Comparison of ENCODE assay signal across 9 cellular contexts in genomic region chr21:34983680-34984086, GRCh38.
A peak's percentile ranks its signal among the peaks of the same experiment; 100 is the strongest.
DNase-seq lines count a peak whose midpoint lies in the region; ATAC-seq and TF ChIP-seq lines count a peak whose summit lies in the region.
"Had no signal": no experiment of that assay in that cellular context is flagged by ENCODE, and none has a peak within 500 bp of the region (broad histone marks: within the 10 kb centered on the region; RNA-seq: fewer than 3 reads in every experiment).

No MANE protein-coding gene starts in this region.

- H3K9me3 Mint-ChIP-seq in activated CD4-positive, alpha-beta memory T cell treated with anti-CD3 and anti-CD28 coated beads, Interleukin-2, amount 10 ng/mL, durations not matched to agents 7 days and 5 days, result no peaks in the 10 kb centered on the region
- no peaks in the 10 kb centered on the region for H3K9me3 Mint-ChIP-seq in immature natural killer cell
- H3K9me3 Mint-ChIP-seq in mesothelial cell of epicardium, result no peaks in the 10 kb centered on the region

- TF ChIP-seq CTCF in thyroid gland (IDR thresholded peaks at IDR 0.05) (no peak), mesothelial cell of epicardium (IDR thresholded peaks at IDR 0.05; ENCODE audit: unreplicated experiment) (no peak)

- no peaks in the 10 kb centered on the region for H3K9me3 ChIP-seq in thyroid gland

- ATAC-seq in esophagus mucosa, result no peak

- H3K27ac ChIP-seq in thyroid gland, result no peak overlapping the region
- H3K27ac ChIP-seq: VCaP had no signal

- H3K36me3 ChIP-seq in thyroid gland, result no peaks in the 10 kb centered on the region

- intact Hi-C loops in thyroid gland (cut with DNase I), result no loop called here

- H3K4me3 ChIP-seq in thyroid gland (replicated peaks in 1 of 3), result no peak overlapping the region

- peak overlapping the region; percentile 57 for H3K4me3 Mint-ChIP-seq in activated CD4-positive, alpha-beta memory T cell treated with anti-CD3 and anti-CD28 coated beads, Interleukin-2, amount 10 ng/mL, durations not matched to agents 7 days and 5 days
- H3K4me3 Mint-ChIP-seq in immature natural killer cell (peak overlapping the region; percentile 63 to 84 (median 72)), mesothelial cell of epicardium (no peak overlapping the region)

- H3K4me1 Mint-ChIP-seq in activated CD4-positive, alpha-beta memory T cell treated with anti-CD3 and anti-CD28 coated beads, Interleukin-2, amount 10 ng/mL, durations not matched to agents 7 days and 5 days, result peaks cover 90% of the 10 kb centered on the region
- H3K4me1 Mint-ChIP-seq in immature natural killer cell (peaks cover 82 to 92% of the 10 kb centered on the region in 2 donors), mesothelial cell of epicardium (peaks cover 11% of the 10 kb centered on the region)

- CTCF ChIA-PET in activated CD4-positive, alpha-beta memory T cell treated with anti-CD3 and anti-CD28 coated beads, Interleukin-2, amount 10 ng/mL, durations not matched to agents 7 days and 5 days (lab: Charles Lee), result interaction anchor here (0.9 to 3.4 kb wide), 16 partner anchors 9 to 417 kb away, joined by 3 to 20 read pairs (median 6); no protein-coding TSS in a partner anchor

- peak; percentile 74 for DNase-seq in activated naive CD4-positive, alpha-beta T cell treated with Interleukin-2 at 50 U/mL for 16 hours
- DNase-seq in activated naive CD4-positive, alpha-beta T cell (lab: John Stamatoyannopoulos, UW), result no peak
- DNase-seq in activated CD4-positive, alpha-beta memory T cell treated with anti-CD3 and anti-CD28 coated beads, Interleukin-2, amount 10 ng/mL, durations not matched to agents 7 days and 5 days, result peak; percentile 74
- DNase-seq in immature natural killer cell, result peak; percentile 37 to 52 (median 38)
- DNase-seq in thyroid gland, result no peak
- DNase-seq in NCI-H187 treated with DMSO at 0.1 percent for 48 hours (lab: John Stamatoyannopoulos, UW), result no peak
- DNase-seq in mesothelial cell of epicardium (ENCODE audit: low spot score in 2 of 2, unreplicated experiment in 2 of 2), result no peak

- H3K27me3 ChIP-seq in thyroid gland, result no peaks in the 10 kb centered on the region

- peak overlapping the region; percentile 87 for H3K27ac Mint-ChIP-seq in activated CD4-positive, alpha-beta memory T cell treated with anti-CD3 and anti-CD28 coated beads, Interleukin-2, amount 10 ng/mL, durations not matched to agents 7 days and 5 days
- peak overlapping the region; percentile 42 to 92 (median 78) for H3K27ac Mint-ChIP-seq in immature natural killer cell
- H3K27ac Mint-ChIP-seq in mesothelial cell of epicardium, result no peak overlapping the region

- H3K27me3 Mint-ChIP-seq in activated CD4-positive, alpha-beta memory T cell treated with anti-CD3 and anti-CD28 coated beads, Interleukin-2, amount 10 ng/mL, durations not matched to agents 7 days and 5 days, result no peaks in the 10 kb centered on the region
- peaks cover 0 to 4% (median 2%) of the 10 kb centered on the region in 3 donors for H3K27me3 Mint-ChIP-seq in immature natural killer cell (ENCODE audit: low read depth in 3 of 3)
- peaks cover 21% of the 10 kb centered on the region for H3K27me3 Mint-ChIP-seq in mesothelial cell of epicardium (ENCODE audit: low read depth)

- POLR2A ChIA-PET in activated CD4-positive, alpha-beta memory T cell treated with anti-CD3 and anti-CD28 coated beads, Interleukin-2, amount 10 ng/mL, durations not matched to agents 7 days and 5 days (lab: Charles Lee), result interaction anchor here (0.8 to 10.5 kb wide), 25 partner anchors 9 to 176 kb away, joined by 3 to 382 read pairs (median 4); partner anchors contain the start of gene RUNX1

- H3K4me1 ChIP-seq in thyroid gland, result no peaks in the 10 kb centered on the region

- peaks cover 41% of the 10 kb centered on the region for H3K36me3 Mint-ChIP-seq in activated CD4-positive, alpha-beta memory T cell treated with anti-CD3 and anti-CD28 coated beads, Interleukin-2, amount 10 ng/mL, durations not matched to agents 7 days and 5 days (ENCODE audit: low read depth)
- H3K36me3 Mint-ChIP-seq in immature natural killer cell, result peaks cover 0 to 16% (median 6%) of the 10 kb centered on the region in 3 donors
- H3K36me3 Mint-ChIP-seq in mesothelial cell of epicardium, result no peaks in the 10 kb centered on the region

- TF ChIP-seq POLR2A in thyroid gland (IDR thresholded peaks at IDR 0.05), result no peak

Comparison
In these comparisons a context has a peak if more than half of its experiments do, and no peak if none do; other contexts are left out.
1. DNase-seq: peak in activated naive CD4-positive, alpha-beta T cell treated with Interleukin-2 at 50 U/mL for 16 hours (single experiment), activated CD4-positive, alpha-beta memory T cell treated with anti-CD3 and anti-CD28 coated beads, Interleukin-2, amount 10 ng/mL, durations not matched to agents 7 days and 5 days (single experiment) and immature natural killer cell (3 of 3); none in activated naive CD4-positive, alpha-beta T cell (0 of 4), thyroid gland (0 of 2), NCI-H187 treated with DMSO at 0.1 percent for 48 hours (single experiment) and mesothelial cell of epicardium (0 of 2).